1 cellular context compared by ENCODE assay signal in the genomic region with DNA sequence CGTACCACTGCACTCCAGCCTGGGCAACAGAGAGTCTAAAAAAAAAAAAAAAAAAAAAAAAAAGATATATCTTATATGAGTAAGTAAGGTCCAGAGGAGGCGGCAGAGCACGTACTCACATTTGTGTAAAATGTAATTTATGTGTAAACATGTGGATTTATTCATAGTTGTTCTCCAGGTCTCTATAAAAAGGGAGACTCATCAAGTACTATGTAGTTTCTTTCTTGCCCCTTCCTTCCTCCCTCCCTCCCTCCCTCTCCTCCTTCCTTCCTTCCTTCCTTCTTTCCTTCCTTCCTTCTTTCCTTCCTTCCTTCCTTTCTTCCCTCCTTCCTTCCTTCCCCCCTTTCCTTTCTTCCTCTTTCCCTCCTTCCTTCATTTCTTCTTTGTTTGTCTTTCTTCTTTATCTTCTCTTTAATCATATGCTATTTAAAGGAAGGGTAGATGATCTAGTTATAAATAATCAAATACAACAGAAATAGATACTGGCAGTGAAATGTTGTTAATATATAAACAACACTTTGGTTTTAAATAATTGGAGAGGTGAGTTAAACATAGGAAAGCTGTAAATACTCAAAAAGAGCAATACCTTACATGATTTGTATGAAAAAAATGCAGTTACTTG.
TF ChIP-seq lines count a peak whose summit lies in the region.

No MANE protein-coding gene starts in this region.

TF ChIP-seq in HCT116, 20 proteins besides CTCF, POLR2A, EP300 and RAD21:
- TF ChIP-seq ELF1 (IDR thresholded peaks at IDR 0.05; ENCODE audit: borderline replicate concordance, low read depth): no peak
